ENCODE assay signal across 8 cellular contexts in the genomic region with DNA sequence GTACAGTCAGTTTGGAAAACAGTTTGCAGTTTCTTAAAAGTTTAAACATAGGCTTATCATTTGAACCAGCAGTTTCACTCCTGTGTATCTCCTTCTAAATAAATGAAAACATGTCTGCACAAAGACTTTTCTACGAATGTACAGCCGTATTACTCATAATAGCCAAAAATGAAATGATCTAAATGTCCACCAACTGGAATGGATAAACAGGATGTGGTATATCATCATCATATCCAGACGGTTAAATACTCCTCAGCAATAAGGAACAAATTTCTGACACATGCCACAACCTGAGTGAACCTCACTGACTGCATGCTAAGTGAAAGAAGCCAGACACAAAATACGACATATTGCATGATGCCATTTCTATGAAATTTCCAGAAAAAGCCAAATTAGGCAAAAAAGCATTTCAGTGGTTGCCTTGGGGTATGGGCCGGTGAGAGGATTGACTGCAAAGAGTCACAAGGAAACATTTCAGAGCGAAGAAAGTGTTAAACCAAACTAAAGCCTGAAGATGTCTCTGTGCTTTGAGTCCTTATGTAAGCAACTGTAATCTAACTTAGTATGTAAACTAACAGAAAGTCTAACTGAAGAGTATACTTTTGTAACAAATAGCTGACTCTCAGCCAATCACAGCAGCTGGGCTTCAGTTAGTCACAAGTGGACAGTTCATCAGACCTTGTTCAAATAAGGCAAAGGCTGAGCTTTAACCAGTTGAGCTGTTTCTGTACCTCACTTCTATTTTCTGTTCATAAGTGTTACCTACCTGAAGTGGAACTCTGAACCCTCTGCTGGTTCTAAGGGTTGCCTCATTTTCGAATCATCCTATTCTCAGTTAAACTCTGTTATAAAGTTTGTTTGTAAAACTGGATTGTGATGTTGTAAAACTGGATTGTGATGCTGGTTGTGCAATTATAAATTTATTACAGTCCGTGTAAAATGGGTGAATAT.
DNase-seq lines count a peak whose midpoint lies in the region; ATAC-seq and TF ChIP-seq lines count a peak whose summit lies in the region.

No MANE protein-coding gene starts in this region.

- H3K4me3 Mint-ChIP-seq in stimulated activated memory B cell treated with anti-CD40 and anti-IgM and Interleukin-4, amounts not matched to agents 10 μg/mL and 1 μg/mL and 100 μg/mL, for 72 hours, result peak overlapping the region; percentile 65
- H3K4me3 Mint-ChIP-seq in type B pancreatic cell, result no peak overlapping the region

- TF ChIP-seq CTCF in GM12875 (IDR thresholded peaks at IDR 0.05; ENCODE audit: borderline replicate concordance, insufficient read depth, low read depth, low read length) (no peak), epithelial cell of proximal tubule (conservative IDR thresholded peaks at IDR 0.05; ENCODE audit: low read depth, low read length) (peak; percentile 6), type B pancreatic cell (conservative IDR thresholded peaks at IDR 0.05) (no peak)

- H3K4me3 ChIP-seq in GM12875 (ENCODE audit: low read depth, low read length) (peak overlapping the region; percentile 42), epithelial cell of proximal tubule (ENCODE audit: low read depth, low read length) (no peak overlapping the region)

- peak overlapping the region; percentile 92 for H3K27ac Mint-ChIP-seq in stimulated activated memory B cell treated with anti-CD40 and anti-IgM and Interleukin-4, amounts not matched to agents 10 μg/mL and 1 μg/mL and 100 μg/mL, for 72 hours
- H3K27ac Mint-ChIP-seq in type B pancreatic cell, result no peak overlapping the region

- H3K27me3 Mint-ChIP-seq in stimulated activated memory B cell treated with anti-CD40 and anti-IgM and Interleukin-4, amounts not matched to agents 10 μg/mL and 1 μg/mL and 100 μg/mL, for 72 hours, result no peaks in the 10 kb centered on the region
- no peaks in the 10 kb centered on the region for H3K27me3 Mint-ChIP-seq in type B pancreatic cell

- ATAC-seq in GM21737 (IDR thresholded peaks at IDR 0.05; ENCODE audit: unreplicated experiment), result peak; percentile 43
- ATAC-seq in stimulated activated memory B cell treated with anti-CD40 and anti-IgM and Interleukin-4, amounts not matched to agents 10 μg/mL and 1 μg/mL and 100 μg/mL, for 72 hours, result peak; percentile 73

- no peaks in the 10 kb centered on the region for H3K36me3 Mint-ChIP-seq in stimulated activated memory B cell treated with anti-CD40 and anti-IgM and Interleukin-4, amounts not matched to agents 10 μg/mL and 1 μg/mL and 100 μg/mL, for 72 hours
- H3K36me3 Mint-ChIP-seq in type B pancreatic cell, result peaks cover 3% of the 10 kb centered on the region

- H3K9me3 Mint-ChIP-seq in stimulated activated memory B cell treated with anti-CD40 and anti-IgM and Interleukin-4, amounts not matched to agents 10 μg/mL and 1 μg/mL and 100 μg/mL, for 72 hours, result no peaks in the 10 kb centered on the region
- no peaks in the 10 kb centered on the region for H3K9me3 Mint-ChIP-seq in type B pancreatic cell

- peaks cover 88% of the 10 kb centered on the region for H3K4me1 Mint-ChIP-seq in stimulated activated memory B cell treated with anti-CD40 and anti-IgM and Interleukin-4, amounts not matched to agents 10 μg/mL and 1 μg/mL and 100 μg/mL, for 72 hours
- H3K4me1 Mint-ChIP-seq in type B pancreatic cell (ENCODE audit: unreplicated experiment), result peaks cover 46% of the 10 kb centered on the region

- peak; percentile 87 for DNase-seq in M059J (ENCODE audit: low read depth)
- DNase-seq in epithelial cell of proximal tubule (ENCODE audit: low read depth), result no peak
- DNase-seq in type B pancreatic cell (ENCODE audit: extremely low spot score, unreplicated experiment), result no peak
- DNase-seq in COLO829 (ENCODE audit: low spot score), result no peak
- no peak for DNase-seq in DMS79 (lab: John Stamatoyannopoulos, UW)
